Comparison of ENCODE assay signal across 9 cellular contexts in the genomic region with DNA sequence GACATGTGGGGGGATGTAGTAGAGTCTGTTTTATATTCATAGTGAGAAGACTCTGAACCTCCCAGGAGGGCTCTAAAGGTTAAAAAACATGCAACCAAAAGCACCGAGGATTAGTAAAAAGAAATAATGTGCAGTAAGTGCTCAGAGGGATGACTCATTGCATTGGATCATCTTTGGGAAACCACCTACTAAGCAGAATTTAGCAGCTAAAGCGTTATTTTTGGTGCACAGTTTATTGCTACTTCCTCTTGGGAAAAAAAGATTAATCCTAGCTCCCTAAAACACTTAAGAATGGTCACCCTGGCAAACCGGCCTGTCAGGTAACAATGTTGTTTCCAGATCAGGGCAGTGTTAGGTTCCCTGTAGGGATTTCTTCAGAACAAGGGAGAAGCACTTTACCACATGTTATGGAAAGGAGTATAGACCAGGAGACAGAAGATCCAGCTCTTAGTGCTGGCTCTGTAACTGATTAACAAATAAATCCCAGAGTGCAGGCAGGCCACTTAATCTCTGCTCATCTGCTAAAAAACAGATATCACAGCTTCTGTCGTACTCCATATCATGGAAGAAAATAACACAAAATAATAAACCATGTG. TPM values are rescaled to one million over a fixed set of nuclear protein-coding genes. Genes with fewer than 3 reads are reported as not detected.
A peak's percentile ranks its signal among the peaks of the same experiment; 100 is the strongest.
DNase-seq lines count a peak whose midpoint lies in the region; ATAC-seq, FAIRE-seq and TF ChIP-seq lines count a peak whose summit lies in the region.
"Had no signal": no experiment of that assay in that cellular context is flagged by ENCODE, and none has a peak within 500 bp of the region (broad histone marks: within the 10 kb centered on the region; RNA-seq: fewer than 3 reads in every experiment).

No MANE protein-coding gene starts in this region.

- peaks cover 2 to 6% of the 10 kb centered on the region in 2 donors for H3K9me3 Mint-ChIP-seq in effector memory CD8-positive, alpha-beta T cell
- H3K9me3 Mint-ChIP-seq in neural crest cell: no peaks in the 10 kb centered on the region

- ATAC-seq in GM18499 (IDR thresholded peaks at IDR 0.05; ENCODE audit: insufficient read depth, unreplicated experiment) (peak; percentile 29), HG02759 (IDR thresholded peaks at IDR 0.05; ENCODE audit: unreplicated experiment) (peak; percentile 33)
- ATAC-seq in effector memory CD8-positive, alpha-beta T cell (replicated peaks): peak; percentile 23

- TF ChIP-seq CTCF in neural crest cell (conservative IDR thresholded peaks at IDR 0.05): no peak

- peaks cover 26 to 49% of the 10 kb centered on the region in 2 donors for H3K4me1 Mint-ChIP-seq in effector memory CD8-positive, alpha-beta T cell (ENCODE audit: low read depth in 2 of 2)
- peaks cover 38% of the 10 kb centered on the region for H3K4me1 Mint-ChIP-seq in neural crest cell

- FAIRE-seq in RCC 7860 (lab: Jason Lieb, UNC): peak; percentile 99
- FAIRE-seq: TTC549 had no signal

- peak; percentile 95 for DNase-seq in RCC 7860 (ENCODE audit: low spot score)
- DNase-seq in effector memory CD8-positive, alpha-beta T cell: no peak
- DNase-seq in neural crest cell (ENCODE audit: low read depth, low spot score): no peak
- DNase-seq in T1000 (lab: John Stamatoyannopoulos, UW): no peak
- no peak for DNase-seq in mesenteric fat pad (ENCODE audit: low spot score)
- no peak for DNase-seq in NK-92 (lab: John Stamatoyannopoulos, UW; ENCODE audit: unreplicated experiment)

- H3K27me3 Mint-ChIP-seq in effector memory CD8-positive, alpha-beta T cell: no peaks in the 10 kb centered on the region
- no peaks in the 10 kb centered on the region for H3K27me3 Mint-ChIP-seq in neural crest cell (ENCODE audit: low read depth)

- H3K36me3 Mint-ChIP-seq in effector memory CD8-positive, alpha-beta T cell (ENCODE audit: insufficient read depth): peaks cover 4% of the 10 kb centered on the region
- H3K36me3 Mint-ChIP-seq in neural crest cell (ENCODE audit: low read depth): peaks cover 2% of the 10 kb centered on the region

- H3K4me3 Mint-ChIP-seq in effector memory CD8-positive, alpha-beta T cell: no peak overlapping the region
- no peak overlapping the region for H3K4me3 Mint-ChIP-seq in neural crest cell

- H3K27ac Mint-ChIP-seq in effector memory CD8-positive, alpha-beta T cell: no peak overlapping the region
- H3K27ac Mint-ChIP-seq in neural crest cell (ENCODE audit: unreplicated experiment): peak overlapping the region; percentile 82

RNA-seq across cellular contexts. Expression of a gene that starts 44.8 kb away (rescaled TPM):
- total RNA-seq in neural crest cell (37.6 and 42.1 TPM in 2 replicates), mesenteric fat pad (24.0 TPM)
